In the genomic region with DNA sequence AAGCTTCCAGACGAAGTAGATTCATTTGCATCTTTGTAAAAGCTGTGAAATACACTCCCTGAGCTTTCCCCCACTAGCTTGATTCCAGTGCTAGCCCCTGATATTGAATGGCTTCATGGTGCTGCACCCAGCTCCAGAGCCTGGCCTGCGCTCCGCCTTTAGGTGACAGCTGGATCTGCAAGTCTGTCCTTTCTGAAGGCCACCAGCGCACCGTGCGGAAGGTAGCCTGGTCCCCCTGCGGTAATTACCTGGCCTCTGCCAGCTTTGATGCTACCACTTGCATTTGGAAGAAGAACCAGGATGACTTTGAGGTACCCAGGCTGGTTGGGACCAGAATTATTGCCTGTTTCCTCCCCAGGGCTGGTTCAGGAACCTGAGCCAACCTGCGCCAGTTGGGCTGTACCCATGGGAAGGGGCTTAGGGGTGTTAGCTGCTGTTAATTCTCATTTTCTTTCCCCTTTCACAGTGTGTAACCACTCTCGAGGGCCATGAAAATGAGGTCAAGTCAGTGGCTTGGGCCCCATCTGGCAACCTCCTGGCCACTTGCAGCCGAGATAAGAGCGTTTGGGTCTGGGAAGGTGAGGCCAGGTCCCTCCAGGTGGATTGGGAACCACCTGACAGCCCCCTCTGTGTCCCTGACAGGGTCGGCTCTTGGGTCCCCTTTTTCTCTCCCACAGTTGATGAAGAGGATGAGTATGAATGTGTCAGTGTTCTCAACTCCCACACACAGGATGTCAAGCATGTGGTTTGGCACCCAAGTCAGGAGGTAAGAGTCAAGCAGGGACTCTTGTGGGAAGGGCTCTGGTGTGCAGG, we compare ENCODE assay signal across 8 cellular contexts. TPM values are rescaled to one million over a fixed set of nuclear protein-coding genes. Genes with fewer than 3 reads are reported as not detected.
DNase-seq lines count a peak whose midpoint lies in the region; ATAC-seq and TF ChIP-seq lines count a peak whose summit lies in the region.

No MANE protein-coding gene starts in this region.

- no peaks in the 10 kb centered on the region for H3K27me3 ChIP-seq in CD4-positive, alpha-beta memory T cell (ENCODE audit: insufficient read depth, low read length)
- H3K27me3 ChIP-seq in HL-60 (ENCODE audit: insufficient read depth, poor library complexity, severe bottlenecking) (no peaks in the 10 kb centered on the region), SK-N-SH (ENCODE audit: insufficient read depth) (no peaks in the 10 kb centered on the region)

- peaks cover 38% of the 10 kb centered on the region for H3K36me3 ChIP-seq in CD4-positive, alpha-beta memory T cell (ENCODE audit: insufficient read depth, low read length)
- peaks cover 44 to 49% of the 10 kb centered on the region in 2 experiments for H3K36me3 ChIP-seq in SK-N-SH (replicated peaks in 1 of 2; ENCODE audit: control insufficient read depth in 1 of 2, insufficient read depth in 2 of 2, low read length in 1 of 2)

- peaks cover 18 to 63% of the 10 kb centered on the region in 2 donors for H3K36me3 Mint-ChIP-seq in CD4-positive, alpha-beta memory T cell

- no peaks in the 10 kb centered on the region for H3K9me2 ChIP-seq in SK-N-SH

- H3K4me1 Mint-ChIP-seq in CD4-positive, alpha-beta memory T cell, result peaks cover 19 to 51% (median 40%) of the 10 kb centered on the region in 4 donors
- peaks cover 51% of the 10 kb centered on the region for H3K4me1 Mint-ChIP-seq in stimulated activated naive CD8-positive, alpha-beta T cell treated with anti-CD3 and anti-CD28 coated beads, Interleukin-15, amount 100 ng/mL, for 72 hours

- H3K9me3 ChIP-seq in CD4-positive, alpha-beta memory T cell (ENCODE audit: control insufficient read depth in 1 of 2, low read length in 2 of 2), result no peaks in the 10 kb centered on the region
- no peaks in the 10 kb centered on the region for H3K9me3 ChIP-seq in SK-N-SH

- H3K27ac ChIP-seq in CD4-positive, alpha-beta memory T cell (ENCODE audit: low read depth, low read length), result peak overlapping the region; percentile 94
- H3K27ac ChIP-seq in HL-60 (replicated peaks), result no peak overlapping the region
- peak overlapping the region in 1 of 2 experiments; percentile 66; a peak in 1 of 4 replicates for H3K27ac ChIP-seq in SK-N-SH (ENCODE audit: low read depth in 2 of 2, low read length in 1 of 2)

- no peaks in the 10 kb centered on the region for H3K9me3 Mint-ChIP-seq in CD4-positive, alpha-beta memory T cell
- H3K9me3 Mint-ChIP-seq in stimulated activated naive CD8-positive, alpha-beta T cell treated with anti-CD3 and anti-CD28 coated beads, Interleukin-15, amount 100 ng/mL, for 72 hours, result no peaks in the 10 kb centered on the region

- no peak for TF ChIP-seq EP300 in SK-N-SH (IDR thresholded peaks at IDR 0.05; ENCODE audit: borderline replicate concordance in 1 of 2, low read depth in 1 of 2, low read length in 1 of 2)

- H3K4me3 ChIP-seq in CD4-positive, alpha-beta memory T cell (ENCODE audit: low read length in 2 of 2), result no peak overlapping the region
- H3K4me3 ChIP-seq in HL-60 (replicated peaks; ENCODE audit: insufficient read depth, low read length) (peak overlapping the region; percentile 97), SK-N-SH (ENCODE audit: low read depth in 2 of 2, low read length in 1 of 2) (peak overlapping the region; percentile 73 to 96), astrocyte of the spinal cord (ENCODE audit: low read depth, low read length) (peak overlapping the region; percentile 96)

- peaks cover 69% of the 10 kb centered on the region for H3K79me2 ChIP-seq in SK-N-SH (ENCODE audit: insufficient read depth)

- 62% methylated on average over 9 of the region's 12 CpGs for WGBS in SK-N-SH (ENCODE audit: low lambda C conversion rate)

- peak overlapping the region; percentile 94 for H3K4me2 ChIP-seq in SK-N-SH

- no peaks in the 10 kb centered on the region for H3K27me3 Mint-ChIP-seq in CD4-positive, alpha-beta memory T cell
- H3K27me3 Mint-ChIP-seq in stimulated activated naive CD8-positive, alpha-beta T cell treated with anti-CD3 and anti-CD28 coated beads, Interleukin-15, amount 100 ng/mL, for 72 hours, result no peaks in the 10 kb centered on the region

- peaks cover 36% of the 10 kb centered on the region for H3K4me1 ChIP-seq in CD4-positive, alpha-beta memory T cell (ENCODE audit: insufficient read depth, low read length)
- H3K4me1 ChIP-seq in SK-N-SH (ENCODE audit: control insufficient read depth in 1 of 2, insufficient read depth in 2 of 2, low read depth in 1 of 2, low read length in 1 of 2), result peaks cover 10 to 22% of the 10 kb centered on the region in 2 experiments; a peak in 3 of 4 replicates

- peak overlapping the region; percentile 72 to 94 (median 89) for H3K27ac Mint-ChIP-seq in CD4-positive, alpha-beta memory T cell
- H3K27ac Mint-ChIP-seq in stimulated activated naive CD8-positive, alpha-beta T cell treated with anti-CD3 and anti-CD28 coated beads, Interleukin-15, amount 100 ng/mL, for 72 hours, result peak overlapping the region; percentile 65 to 78

- peak; percentile 49 for TF ChIP-seq RAD21 in SK-N-SH (IDR thresholded peaks at IDR 0.05; ENCODE audit: low read length)

- peak; percentile 21 to 64 (median 36) for DNase-seq in CD4-positive, alpha-beta memory T cell
- DNase-seq in HL-60 (ENCODE audit: low read depth in 1 of 2, low spot score in 1 of 2) (peak in 1 of 2 experiments; percentile 68), SK-N-SH (peak; percentile 63), astrocyte of the spinal cord (ENCODE audit: low read depth, low spot score) (peak; percentile 38), lung microvascular endothelial cell (ENCODE audit: low read depth in 2 of 2) (peak; percentile 60 to 70), head of caudate nucleus (no peak)
- peak; percentile 53 to 67 for DNase-seq in stimulated activated naive CD8-positive, alpha-beta T cell treated with anti-CD3 and anti-CD28 coated beads, Interleukin-15, amount 100 ng/mL, for 72 hours

- TF ChIP-seq CTCF in HL-60 (IDR thresholded peaks at IDR 0.05; ENCODE audit: insufficient read depth, low read length) (peak; percentile 18), SK-N-SH (IDR thresholded peaks at IDR 0.05) (peak; percentile 59), astrocyte of the spinal cord (IDR thresholded peaks at IDR 0.05; ENCODE audit: low read depth, low read length) (peak; percentile 51)

- H3F3A ChIP-seq in SK-N-SH (replicated peaks; ENCODE audit: insufficient read depth), result peaks cover 21% of the 10 kb centered on the region

- in situ Hi-C loops in astrocyte of the spinal cord (cut with HindIII; ENCODE audit: low sequenced_read_pairs), result no loop called here

- no peak overlapping the region for H2AFZ ChIP-seq in SK-N-SH (ENCODE audit: low read depth)

- POLR2A ChIA-PET in CD4-positive, alpha-beta memory T cell (lab: Charles Lee; ENCODE audit: partially characterized antibody), result interaction anchor here (0.8 to 4.5 kb wide), 9 partner anchors 10 to 238 kb away, joined by 3 to 25 read pairs (median 4); a partner anchor contains a TSS
- POLR2A ChIA-PET in SK-N-SH (lab: Yijun Ruan, JAX), result interaction anchor here (1.3 to 1.6 kb wide), 2 partner anchors 31 to 54 kb away, joined by 3 to 4 read pairs; no protein-coding TSS in a partner anchor

- H3K9ac ChIP-seq in SK-N-SH, result peak overlapping the region; percentile 80; the same call in 1 of the 2 replicates

- peak overlapping the region; percentile 75 to 99 (median 92) for H3K4me3 Mint-ChIP-seq in CD4-positive, alpha-beta memory T cell
- peak overlapping the region; percentile 99 to 100 for H3K4me3 Mint-ChIP-seq in stimulated activated naive CD8-positive, alpha-beta T cell treated with anti-CD3 and anti-CD28 coated beads, Interleukin-15, amount 100 ng/mL, for 72 hours

- CTCF ChIA-PET in CD4-positive, alpha-beta memory T cell (lab: Charles Lee; ENCODE audit: partially characterized antibody), result interaction anchor here (0.7 to 1.5 kb wide), 11 partner anchors 54 to 287 kb away, joined by 3 to 9 read pairs (median 3); a partner anchor contains a TSS
- CTCF ChIA-PET in SK-N-SH (lab: Yijun Ruan, JAX), result interaction anchor here (0.7 to 2.1 kb wide), 14 partner anchors 8 to 275 kb away, joined by 3 to 12 read pairs (median 4); a partner anchor contains a TSS

- H4K20me1 ChIP-seq in SK-N-SH (ENCODE audit: insufficient read depth), result peaks cover 29% of the 10 kb centered on the region

- peak; percentile 42 for ATAC-seq in stimulated activated naive CD8-positive, alpha-beta T cell treated with anti-CD3 and anti-CD28 coated beads, Interleukin-15, amount 100 ng/mL, for 72 hours
- no peak for ATAC-seq in GM21723 (IDR thresholded peaks at IDR 0.05; ENCODE audit: unreplicated experiment)

- intact Hi-C loops in CD4-positive, alpha-beta memory T cell (cut with micrococcal nuclease), result loop anchor here (2.0 to 10.0 kb wide), 3 partner anchors 25 to 273 kb away; a partner anchor contains a TSS
- intact Hi-C loops in head of caudate nucleus (cut with DNase I), result loop anchor here (10.0 kb wide), 1 partner anchor 123 kb away; a partner anchor contains a TSS

RNA-seq across cellular contexts. Expression of a gene that starts 1.3 kb away (rescaled TPM):
- 10 to 100 TPM; 78.3 to 87.3 TPM for total RNA-seq in CD4-positive, alpha-beta memory T cell
- 100 to 1,000 TPM in 1 of 2 donors, 10 to 100 TPM in 1; 94.3 to 111 TPM for polyA plus RNA-seq in CD4-positive, alpha-beta memory T cell
- polyA plus RNA-seq in SK-N-SH (2012; rRNA removed), result 120 and 158 TPM in 2 replicates
- 85.4 and 125 TPM in 2 replicates for polyA plus RNA-seq in SK-N-SH (2012; cell fraction: cytosol; rRNA removed)
- 188 and 242 TPM in 2 replicates for polyA plus RNA-seq in SK-N-SH (2012; cell fraction: nucleus; rRNA removed)
- 59.3 and 89.5 TPM in 2 replicates for total RNA-seq in lung microvascular endothelial cell

RNA-seq across cellular contexts. Expression of a gene that starts 1.6 kb away (rescaled TPM):
- total RNA-seq in CD4-positive, alpha-beta memory T cell, result 10 to 100 TPM; 45.1 to 45.6 TPM
- polyA plus RNA-seq in CD4-positive, alpha-beta memory T cell, result 10 to 100 TPM; 27.3 to 46.0 TPM
- 40.9 and 47.9 TPM in 2 replicates for polyA plus RNA-seq in SK-N-SH (2012; rRNA removed)
- 25.6 and 37.1 TPM in 2 replicates for polyA plus RNA-seq in SK-N-SH (2012; cell fraction: cytosol; rRNA removed)
- polyA plus RNA-seq in SK-N-SH (2012; cell fraction: nucleus; rRNA removed), result 20.5 and 32.1 TPM in 2 replicates
- total RNA-seq in lung microvascular endothelial cell, result 16.8 and 23.2 TPM in 2 replicates

RNA-seq across cellular contexts. Expression of a gene that starts 38.0 kb away (rescaled TPM):
- total RNA-seq in CD4-positive, alpha-beta memory T cell, result 100 to 1,000 TPM; 225 to 227 TPM
- polyA plus RNA-seq in CD4-positive, alpha-beta memory T cell, result 10 to 100 TPM; 53.6 to 84.8 TPM
- polyA plus RNA-seq in SK-N-SH (2012; rRNA removed), result 165 and 177 TPM in 2 replicates
- 104 and 134 TPM in 2 replicates for polyA plus RNA-seq in SK-N-SH (2012; cell fraction: cytosol; rRNA removed)
- 437 and 481 TPM in 2 replicates for polyA plus RNA-seq in SK-N-SH (2012; cell fraction: nucleus; rRNA removed)
- 40.5 and 42.1 TPM in 2 replicates for total RNA-seq in lung microvascular endothelial cell

RNA-seq across cellular contexts. Expression of a gene that starts 57.8 kb away (rescaled TPM):
- total RNA-seq in CD4-positive, alpha-beta memory T cell, result 10 to 100 TPM; 11.5 to 11.7 TPM
- polyA plus RNA-seq in CD4-positive, alpha-beta memory T cell, result 10 to 100 TPM; 10.0 to 10.3 TPM
- 4.3 and 5.0 TPM in 2 replicates for polyA plus RNA-seq in SK-N-SH (2012; rRNA removed)
- 5.0 and 6.1 TPM in 2 replicates for polyA plus RNA-seq in SK-N-SH (2012; cell fraction: cytosol; rRNA removed)
- 3.4 and 3.6 TPM in 2 replicates for polyA plus RNA-seq in SK-N-SH (2012; cell fraction: nucleus; rRNA removed)
- total RNA-seq in lung microvascular endothelial cell, result 2.0 and 3.6 TPM in 2 replicates

RNA-seq across cellular contexts. Expression of a gene that starts 58.7 kb away (rescaled TPM):
- 10 to 100 TPM; 84.9 to 92.9 TPM for total RNA-seq in CD4-positive, alpha-beta memory T cell
- polyA plus RNA-seq in CD4-positive, alpha-beta memory T cell, result 100 to 1,000 TPM; 109 to 196 TPM
- 36.1 and 45.8 TPM in 2 replicates for polyA plus RNA-seq in SK-N-SH (2012; rRNA removed)
- 51.1 and 53.2 TPM in 2 replicates for polyA plus RNA-seq in SK-N-SH (2012; cell fraction: cytosol; rRNA removed)
- polyA plus RNA-seq in SK-N-SH (2012; cell fraction: nucleus; rRNA removed), result 32.7 and 48.4 TPM in 2 replicates
- 191 and 262 TPM in 2 replicates for total RNA-seq in lung microvascular endothelial cell

Comparison
In these comparisons a context has a peak if more than half of its experiments do, and no peak if none do; other contexts are left out.
1. DNase-seq: peak in CD4-positive, alpha-beta memory T cell (5 of 5), SK-N-SH (single experiment), astrocyte of the spinal cord (single experiment), lung microvascular endothelial cell (2 of 2) and stimulated activated naive CD8-positive, alpha-beta T cell treated with anti-CD3 and anti-CD28 coated beads, Interleukin-15, amount 100 ng/mL, for 72 hours (2 of 2); none in head of caudate nucleus (0 of 42).
2. H3K4me3 ChIP-seq: peak in HL-60 (single experiment), SK-N-SH (2 of 2) and astrocyte of the spinal cord (single experiment); none in CD4-positive, alpha-beta memory T cell (0 of 2).
3. Peak in every context shown above with its lines, with median percentiles within 50 percentile points of each other: CTCF ChIP-seq.